15 cellular contexts compared by ENCODE assay signal in genomic region chr2:225207026-225207425, GRCh38.
"Had no signal": no experiment of that assay in that cellular context is flagged by ENCODE, and none has a peak within 500 bp of the region (broad histone marks: within the 10 kb centered on the region; RNA-seq: fewer than 3 reads in every experiment).

No MANE protein-coding gene starts in this region.

- DNase-seq: activated CD4-positive, alpha-beta T cell treated with anti-CD3 and anti-CD28 coated beads for 1 hour; activated CD4-positive, alpha-beta T cell treated with anti-CD3 and anti-CD28 coated beads, Interleukin-2, amount 50 U/mL, for 4 hours; activated naive CD4-positive, alpha-beta T cell treated with anti-CD3 and anti-CD28 coated beads for 36 hours; activated naive CD8-positive, alpha-beta T cell treated with anti-CD3 and anti-CD28 coated beads, Interleukin-2, amount 50 U/mL, for 24 hours; activated T-cell treated with anti-CD3 and anti-CD28 coated beads, Interleukin-2, amount 50 U/mL, for 1 hour; aorta; endodermal cell; erythroblast; left colon; lower lobe of right lung; sigmoid colon; spleen; stimulated activated naive CD8-positive, alpha-beta T cell treated with anti-CD3 and anti-CD28 coated beads, Interleukin-15, amount 100 ng/mL, for 72 hours; T1000 had no signal

- ATAC-seq: activated naive CD8-positive, alpha-beta T cell treated with anti-CD3 and anti-CD28 coated beads, Interleukin-2, amount 50 U/mL, for 24 hours; gastroesophageal sphincter; left colon; lower lobe of right lung; stimulated activated naive CD8-positive, alpha-beta T cell treated with anti-CD3 and anti-CD28 coated beads, Interleukin-15, amount 100 ng/mL, for 72 hours had no signal
